ENCODE assay signal across 2 cellular contexts in the genomic region with DNA sequence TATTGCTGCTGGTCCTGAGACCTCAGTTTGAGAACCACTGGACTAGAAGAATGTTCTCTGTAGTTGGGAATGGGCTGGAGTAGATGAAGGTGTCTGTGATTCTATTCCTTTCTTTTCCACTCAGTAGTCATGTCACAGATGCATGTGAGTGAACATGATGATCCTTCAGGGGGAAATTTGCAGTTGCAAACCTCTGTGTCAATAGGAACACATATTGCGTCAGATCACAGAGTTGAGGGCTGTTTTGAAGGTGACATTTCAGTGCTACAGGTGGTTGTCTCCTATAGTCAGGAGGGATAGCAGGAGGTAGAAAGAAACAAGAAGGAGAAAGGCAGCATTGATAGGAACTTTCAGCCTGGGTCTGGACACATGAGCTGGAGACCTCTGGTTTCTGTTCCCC.
TF ChIP-seq lines count a peak whose summit lies in the region.

No MANE protein-coding gene starts in this region.

TF ChIP-seq in WTC11, 78 proteins besides CTCF, POLR2A, EP300 and RAD21 (continued from another document):
- TF ChIP-seq, protein P1, sequence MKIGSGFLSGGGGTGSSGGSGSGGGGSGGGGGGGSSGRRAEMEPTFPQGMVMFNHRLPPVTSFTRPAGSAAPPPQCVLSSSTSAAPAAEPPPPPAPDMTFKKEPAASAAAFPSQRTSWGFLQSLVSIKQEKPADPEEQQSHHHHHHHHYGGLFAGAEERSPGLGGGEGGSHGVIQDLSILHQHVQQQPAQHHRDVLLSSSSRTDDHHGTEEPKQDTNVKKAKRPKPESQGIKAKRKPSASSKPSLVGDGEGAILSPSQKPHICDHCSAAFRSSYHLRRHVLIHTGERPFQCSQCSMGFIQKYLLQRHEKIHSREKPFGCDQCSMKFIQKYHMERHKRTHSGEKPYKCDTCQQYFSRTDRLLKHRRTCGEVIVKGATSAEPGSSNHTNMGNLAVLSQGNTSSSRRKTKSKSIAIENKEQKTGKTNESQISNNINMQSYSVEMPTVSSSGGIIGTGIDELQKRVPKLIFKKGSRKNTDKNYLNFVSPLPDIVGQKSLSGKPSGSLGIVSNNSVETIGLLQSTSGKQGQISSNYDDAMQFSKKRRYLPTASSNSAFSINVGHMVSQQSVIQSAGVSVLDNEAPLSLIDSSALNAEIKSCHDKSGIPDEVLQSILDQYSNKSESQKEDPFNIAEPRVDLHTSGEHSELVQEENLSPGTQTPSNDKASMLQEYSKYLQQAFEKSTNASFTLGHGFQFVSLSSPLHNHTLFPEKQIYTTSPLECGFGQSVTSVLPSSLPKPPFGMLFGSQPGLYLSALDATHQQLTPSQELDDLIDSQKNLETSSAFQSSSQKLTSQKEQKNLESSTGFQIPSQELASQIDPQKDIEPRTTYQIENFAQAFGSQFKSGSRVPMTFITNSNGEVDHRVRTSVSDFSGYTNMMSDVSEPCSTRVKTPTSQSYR (CRISPR knock-in tag; IDR thresholded peaks at IDR 0.05) = no peak
- no peak for TF ChIP-seq NFATC4 (CRISPR knock-in tag; IDR thresholded peaks at IDR 0.05)
- TF ChIP-seq GABPB1 (CRISPR knock-in tag; IDR thresholded peaks at IDR 0.05) = peak; percentile 63
- no peak for TF ChIP-seq ZNF219 (CRISPR knock-in tag; IDR thresholded peaks at IDR 0.05; ENCODE audit: borderline replicate concordance)
- TF ChIP-seq, protein P2, sequence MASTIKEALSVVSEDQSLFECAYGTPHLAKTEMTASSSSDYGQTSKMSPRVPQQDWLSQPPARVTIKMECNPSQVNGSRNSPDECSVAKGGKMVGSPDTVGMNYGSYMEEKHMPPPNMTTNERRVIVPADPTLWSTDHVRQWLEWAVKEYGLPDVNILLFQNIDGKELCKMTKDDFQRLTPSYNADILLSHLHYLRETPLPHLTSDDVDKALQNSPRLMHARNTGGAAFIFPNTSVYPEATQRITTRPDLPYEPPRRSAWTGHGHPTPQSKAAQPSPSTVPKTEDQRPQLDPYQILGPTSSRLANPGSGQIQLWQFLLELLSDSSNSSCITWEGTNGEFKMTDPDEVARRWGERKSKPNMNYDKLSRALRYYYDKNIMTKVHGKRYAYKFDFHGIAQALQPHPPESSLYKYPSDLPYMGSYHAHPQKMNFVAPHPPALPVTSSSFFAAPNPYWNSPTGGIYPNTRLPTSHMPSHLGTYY (CRISPR knock-in tag; IDR thresholded peaks at IDR 0.05) = no peak
- TF ChIP-seq, protein P3, sequence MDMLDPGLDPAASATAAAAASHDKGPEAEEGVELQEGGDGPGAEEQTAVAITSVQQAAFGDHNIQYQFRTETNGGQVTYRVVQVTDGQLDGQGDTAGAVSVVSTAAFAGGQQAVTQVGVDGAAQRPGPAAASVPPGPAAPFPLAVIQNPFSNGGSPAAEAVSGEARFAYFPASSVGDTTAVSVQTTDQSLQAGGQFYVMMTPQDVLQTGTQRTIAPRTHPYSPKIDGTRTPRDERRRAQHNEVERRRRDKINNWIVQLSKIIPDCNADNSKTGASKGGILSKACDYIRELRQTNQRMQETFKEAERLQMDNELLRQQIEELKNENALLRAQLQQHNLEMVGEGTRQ (CRISPR knock-in tag; IDR thresholded peaks at IDR 0.05) = no peak

TF ChIP-seq in HepG2, 621 proteins besides CTCF, POLR2A, EP300 and RAD21 (continued from another document):
- TF ChIP-seq ZNF577 (CRISPR knock-in tag; IDR thresholded peaks at IDR 0.05; ENCODE audit: borderline replicate concordance, low read depth) = no peak
- no peak for TF ChIP-seq RFX3 (CRISPR knock-in tag; IDR thresholded peaks at IDR 0.05)
- peak; percentile 21; the same call in 1 of the 2 replicates for TF ChIP-seq FOXA3 (CRISPR knock-in tag; IDR thresholded peaks at IDR 0.05)
